Comparison of ENCODE assay signal across 1 cellular context in the genomic region with DNA sequence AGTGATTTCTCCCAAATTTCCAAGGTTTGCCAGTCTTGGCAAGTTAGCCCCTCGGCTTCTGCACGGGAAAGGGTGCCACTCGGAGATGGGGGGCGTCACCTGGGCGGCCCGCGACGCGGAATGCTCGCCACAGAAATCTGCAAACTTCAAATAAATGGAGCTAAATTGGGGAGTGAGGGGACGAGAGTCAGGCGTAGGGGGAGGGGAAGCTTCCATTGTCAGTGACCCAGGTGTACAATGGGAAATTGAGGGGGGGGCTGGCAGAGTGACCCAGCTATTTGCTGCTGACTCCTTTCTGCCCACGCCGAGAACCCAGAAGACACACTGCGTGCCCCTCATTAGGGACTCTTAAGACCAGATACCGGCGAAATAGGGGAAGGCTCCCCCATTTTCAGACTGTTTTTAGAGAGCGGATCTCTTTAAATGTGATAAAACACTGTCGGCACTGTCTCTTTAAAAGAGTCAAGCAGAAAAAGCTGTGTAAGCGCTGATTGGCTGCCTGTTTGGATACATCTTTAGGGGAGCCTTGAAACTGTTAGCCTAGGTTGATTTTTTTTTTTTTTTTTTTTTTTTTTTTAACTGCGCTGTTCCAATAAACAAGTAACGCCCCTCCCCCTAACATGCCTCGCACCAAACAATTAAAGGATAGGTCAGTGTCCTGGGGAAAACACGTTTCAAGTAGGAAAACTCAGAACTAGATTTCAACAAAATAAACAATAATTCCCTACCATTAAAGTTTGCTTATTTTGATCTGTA.
TF ChIP-seq lines count a peak whose summit lies in the region.

No MANE protein-coding gene starts in this region.

TF ChIP-seq in K562, 482 proteins besides CTCF, POLR2A, EP300 and RAD21 (continued from another document and continues in another):
- TF ChIP-seq FOXA3 (CRISPR knock-in tag; conservative IDR thresholded peaks at IDR 0.05 in 1 of 2, IDR thresholded peaks at IDR 0.05 in 1 of 2) (peak; percentile 30 to 47; a peak in 1 of 4 replicates), CHCHD3 (CRISPR knock-in tag; IDR thresholded peaks at IDR 0.05) (no peak), HMG20B (CRISPR knock-in tag; IDR thresholded peaks at IDR 0.05) (no peak), ATF7 (IDR thresholded peaks at IDR 0.05) (peak; percentile 75; the same call in 1 of the 2 replicates), CREB1 (IDR thresholded peaks at IDR 0.05) (no peak; the same call in 1 of the 2 replicates), CREB1 (CRISPR knock-in tag; IDR thresholded peaks at IDR 0.05) (no peak), ZBTB7A (IDR thresholded peaks at IDR 0.05; ENCODE audit: borderline replicate concordance, control insufficient read depth, low read depth, low read length) (peak; percentile 77; the same call in 1 of the 2 replicates), MCM2 (IDR thresholded peaks at IDR 0.05; ENCODE audit: low read depth) (no peak), SP2 (IDR thresholded peaks at IDR 0.05; ENCODE audit: extremely low read depth, low read depth, low read length, poor library complexity, severe bottlenecking) (no peak), NR2C1 (IDR thresholded peaks at IDR 0.05) (0 out of 2 replicates have a peak, but pooled peaks have one; percentile 33), NR2C1 (tag; IDR thresholded peaks at IDR 0.05) (0 out of 2 replicates have a peak, but pooled peaks have one; percentile 8), ZNF282 (CRISPR knock-in tag; IDR thresholded peaks at IDR 0.05) (no peak), PURB (CRISPR knock-in tag; IDR thresholded peaks at IDR 0.05; ENCODE audit: low read depth) (no peak), GTF2E2 (tag; IDR thresholded peaks at IDR 0.05) (no peak), RUNX1 (IDR thresholded peaks at IDR 0.05; ENCODE audit: low read depth) (no peak), ZNF197 (CRISPR knock-in tag; IDR thresholded peaks at IDR 0.05; ENCODE audit: low read depth) (0 out of 2 replicates have a peak, but pooled peaks have one; percentile 80), TCF7 (IDR thresholded peaks at IDR 0.05; ENCODE audit: borderline replicate concordance) (no peak), ZNF583 (CRISPR knock-in tag; IDR thresholded peaks at IDR 0.05) (no peak), HSF4 (CRISPR knock-in tag; IDR thresholded peaks at IDR 0.05; ENCODE audit: borderline replicate concordance) (no peak), HDAC2 (IDR thresholded peaks at IDR 0.05) (peak; percentile 74)
- TF ChIP-seq, protein P1, sequence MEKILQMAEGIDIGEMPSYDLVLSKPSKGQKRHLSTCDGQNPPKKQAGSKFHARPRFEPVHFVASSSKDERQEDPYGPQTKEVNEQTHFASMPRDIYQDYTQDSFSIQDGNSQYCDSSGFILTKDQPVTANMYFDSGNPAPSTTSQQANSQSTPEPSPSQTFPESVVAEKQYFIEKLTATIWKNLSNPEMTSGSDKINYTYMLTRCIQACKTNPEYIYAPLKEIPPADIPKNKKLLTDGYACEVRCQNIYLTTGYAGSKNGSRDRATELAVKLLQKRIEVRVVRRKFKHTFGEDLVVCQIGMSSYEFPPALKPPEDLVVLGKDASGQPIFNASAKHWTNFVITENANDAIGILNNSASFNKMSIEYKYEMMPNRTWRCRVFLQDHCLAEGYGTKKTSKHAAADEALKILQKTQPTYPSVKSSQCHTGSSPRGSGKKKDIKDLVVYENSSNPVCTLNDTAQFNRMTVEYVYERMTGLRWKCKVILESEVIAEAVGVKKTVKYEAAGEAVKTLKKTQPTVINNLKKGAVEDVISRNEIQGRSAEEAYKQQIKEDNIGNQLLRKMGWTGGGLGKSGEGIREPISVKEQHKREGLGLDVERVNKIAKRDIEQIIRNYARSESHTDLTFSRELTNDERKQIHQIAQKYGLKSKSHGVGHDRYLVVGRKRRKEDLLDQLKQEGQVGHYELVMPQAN (IDR thresholded peaks at IDR 0.05; ENCODE audit: borderline replicate concordance), result peak; percentile 49; the same call in 1 of the 2 replicates
- TF ChIP-seq, protein P2, sequence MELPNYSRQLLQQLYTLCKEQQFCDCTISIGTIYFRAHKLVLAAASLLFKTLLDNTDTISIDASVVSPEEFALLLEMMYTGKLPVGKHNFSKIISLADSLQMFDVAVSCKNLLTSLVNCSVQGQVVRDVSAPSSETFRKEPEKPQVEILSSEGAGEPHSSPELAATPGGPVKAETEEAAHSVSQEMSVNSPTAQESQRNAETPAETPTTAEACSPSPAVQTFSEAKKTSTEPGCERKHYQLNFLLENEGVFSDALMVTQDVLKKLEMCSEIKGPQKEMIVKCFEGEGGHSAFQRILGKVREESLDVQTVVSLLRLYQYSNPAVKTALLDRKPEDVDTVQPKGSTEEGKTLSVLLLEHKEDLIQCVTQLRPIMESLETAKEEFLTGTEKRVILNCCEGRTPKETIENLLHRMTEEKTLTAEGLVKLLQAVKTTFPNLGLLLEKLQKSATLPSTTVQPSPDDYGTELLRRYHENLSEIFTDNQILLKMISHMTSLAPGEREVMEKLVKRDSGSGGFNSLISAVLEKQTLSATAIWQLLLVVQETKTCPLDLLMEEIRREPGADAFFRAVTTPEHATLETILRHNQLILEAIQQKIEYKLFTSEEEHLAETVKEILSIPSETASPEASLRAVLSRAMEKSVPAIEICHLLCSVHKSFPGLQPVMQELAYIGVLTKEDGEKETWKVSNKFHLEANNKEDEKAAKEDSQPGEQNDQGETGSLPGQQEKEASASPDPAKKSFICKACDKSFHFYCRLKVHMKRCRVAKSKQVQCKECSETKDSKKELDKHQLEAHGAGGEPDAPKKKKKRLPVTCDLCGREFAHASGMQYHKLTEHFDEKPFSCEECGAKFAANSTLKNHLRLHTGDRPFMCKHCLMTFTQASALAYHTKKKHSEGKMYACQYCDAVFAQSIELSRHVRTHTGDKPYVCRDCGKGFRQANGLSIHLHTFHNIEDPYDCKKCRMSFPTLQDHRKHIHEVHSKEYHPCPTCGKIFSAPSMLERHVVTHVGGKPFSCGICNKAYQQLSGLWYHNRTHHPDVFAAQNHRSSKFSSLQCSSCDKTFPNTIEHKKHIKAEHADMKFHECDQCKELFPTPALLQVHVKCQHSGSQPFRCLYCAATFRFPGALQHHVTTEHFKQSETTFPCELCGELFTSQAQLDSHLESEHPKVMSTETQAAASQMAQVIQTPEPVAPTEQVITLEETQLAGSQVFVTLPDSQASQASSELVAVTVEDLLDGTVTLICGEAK (IDR thresholded peaks at IDR 0.05), result peak; percentile 91
- TF ChIP-seq, protein P2 (CRISPR knock-in tag; IDR thresholded peaks at IDR 0.05), result peak; percentile 89
- TF ChIP-seq, protein P3, sequence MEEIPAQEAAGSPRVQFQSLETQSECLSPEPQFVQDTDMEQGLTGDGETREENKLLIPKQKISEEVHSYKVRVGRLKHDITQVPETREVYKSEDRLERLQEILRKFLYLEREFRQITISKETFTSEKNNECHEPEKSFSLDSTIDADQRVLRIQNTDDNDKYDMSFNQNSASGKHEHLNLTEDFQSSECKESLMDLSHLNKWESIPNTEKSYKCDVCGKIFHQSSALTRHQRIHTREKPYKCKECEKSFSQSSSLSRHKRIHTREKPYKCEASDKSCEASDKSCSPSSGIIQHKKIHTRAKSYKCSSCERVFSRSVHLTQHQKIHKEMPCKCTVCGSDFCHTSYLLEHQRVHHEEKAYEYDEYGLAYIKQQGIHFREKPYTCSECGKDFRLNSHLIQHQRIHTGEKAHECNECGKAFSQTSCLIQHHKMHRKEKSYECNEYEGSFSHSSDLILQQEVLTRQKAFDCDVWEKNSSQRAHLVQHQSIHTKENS (CRISPR knock-in tag; IDR thresholded peaks at IDR 0.05), result no peak
- TF ChIP-seq, protein P4, sequence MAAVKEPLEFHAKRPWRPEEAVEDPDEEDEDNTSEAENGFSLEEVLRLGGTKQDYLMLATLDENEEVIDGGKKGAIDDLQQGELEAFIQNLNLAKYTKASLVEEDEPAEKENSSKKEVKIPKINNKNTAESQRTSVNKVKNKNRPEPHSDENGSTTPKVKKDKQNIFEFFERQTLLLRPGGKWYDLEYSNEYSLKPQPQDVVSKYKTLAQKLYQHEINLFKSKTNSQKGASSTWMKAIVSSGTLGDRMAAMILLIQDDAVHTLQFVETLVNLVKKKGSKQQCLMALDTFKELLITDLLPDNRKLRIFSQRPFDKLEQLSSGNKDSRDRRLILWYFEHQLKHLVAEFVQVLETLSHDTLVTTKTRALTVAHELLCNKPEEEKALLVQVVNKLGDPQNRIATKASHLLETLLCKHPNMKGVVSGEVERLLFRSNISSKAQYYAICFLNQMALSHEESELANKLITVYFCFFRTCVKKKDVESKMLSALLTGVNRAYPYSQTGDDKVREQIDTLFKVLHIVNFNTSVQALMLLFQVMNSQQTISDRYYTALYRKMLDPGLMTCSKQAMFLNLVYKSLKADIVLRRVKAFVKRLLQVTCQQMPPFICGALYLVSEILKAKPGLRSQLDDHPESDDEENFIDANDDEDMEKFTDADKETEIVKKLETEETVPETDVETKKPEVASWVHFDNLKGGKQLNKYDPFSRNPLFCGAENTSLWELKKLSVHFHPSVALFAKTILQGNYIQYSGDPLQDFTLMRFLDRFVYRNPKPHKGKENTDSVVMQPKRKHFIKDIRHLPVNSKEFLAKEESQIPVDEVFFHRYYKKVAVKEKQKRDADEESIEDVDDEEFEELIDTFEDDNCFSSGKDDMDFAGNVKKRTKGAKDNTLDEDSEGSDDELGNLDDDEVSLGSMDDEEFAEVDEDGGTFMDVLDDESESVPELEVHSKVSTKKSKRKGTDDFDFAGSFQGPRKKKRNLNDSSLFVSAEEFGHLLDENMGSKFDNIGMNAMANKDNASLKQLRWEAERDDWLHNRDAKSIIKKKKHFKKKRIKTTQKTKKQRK (IDR thresholded peaks at IDR 0.05; ENCODE audit: borderline replicate concordance, low read depth, low read length), result no peak
- TF ChIP-seq, protein P5, sequence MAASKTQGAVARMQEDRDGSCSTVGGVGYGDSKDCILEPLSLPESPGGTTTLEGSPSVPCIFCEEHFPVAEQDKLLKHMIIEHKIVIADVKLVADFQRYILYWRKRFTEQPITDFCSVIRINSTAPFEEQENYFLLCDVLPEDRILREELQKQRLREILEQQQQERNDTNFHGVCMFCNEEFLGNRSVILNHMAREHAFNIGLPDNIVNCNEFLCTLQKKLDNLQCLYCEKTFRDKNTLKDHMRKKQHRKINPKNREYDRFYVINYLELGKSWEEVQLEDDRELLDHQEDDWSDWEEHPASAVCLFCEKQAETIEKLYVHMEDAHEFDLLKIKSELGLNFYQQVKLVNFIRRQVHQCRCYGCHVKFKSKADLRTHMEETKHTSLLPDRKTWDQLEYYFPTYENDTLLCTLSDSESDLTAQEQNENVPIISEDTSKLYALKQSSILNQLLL (CRISPR knock-in tag; IDR thresholded peaks at IDR 0.05; ENCODE audit: borderline replicate concordance), result no peak
- TF ChIP-seq, protein P6, sequence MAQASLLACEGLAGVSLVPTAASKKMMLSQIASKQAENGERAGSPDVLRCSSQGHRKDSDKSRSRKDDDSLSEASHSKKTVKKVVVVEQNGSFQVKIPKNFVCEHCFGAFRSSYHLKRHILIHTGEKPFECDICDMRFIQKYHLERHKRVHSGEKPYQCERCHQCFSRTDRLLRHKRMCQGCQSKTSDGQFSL (CRISPR knock-in tag; IDR thresholded peaks at IDR 0.05), result peak; percentile 87
- TF ChIP-seq, protein P6 (tag; IDR thresholded peaks at IDR 0.05), result peak in 1 of 2 experiments; percentile 90; a peak in 2 of 4 replicates
- TF ChIP-seq, protein P7, sequence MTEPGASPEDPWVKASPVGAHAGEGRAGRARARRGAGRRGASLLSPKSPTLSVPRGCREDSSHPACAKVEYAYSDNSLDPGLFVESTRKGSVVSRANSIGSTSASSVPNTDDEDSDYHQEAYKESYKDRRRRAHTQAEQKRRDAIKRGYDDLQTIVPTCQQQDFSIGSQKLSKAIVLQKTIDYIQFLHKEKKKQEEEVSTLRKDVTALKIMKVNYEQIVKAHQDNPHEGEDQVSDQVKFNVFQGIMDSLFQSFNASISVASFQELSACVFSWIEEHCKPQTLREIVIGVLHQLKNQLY (CRISPR knock-in tag; conservative IDR thresholded peaks at IDR 0.05), result no peak
- TF ChIP-seq, protein P8, sequence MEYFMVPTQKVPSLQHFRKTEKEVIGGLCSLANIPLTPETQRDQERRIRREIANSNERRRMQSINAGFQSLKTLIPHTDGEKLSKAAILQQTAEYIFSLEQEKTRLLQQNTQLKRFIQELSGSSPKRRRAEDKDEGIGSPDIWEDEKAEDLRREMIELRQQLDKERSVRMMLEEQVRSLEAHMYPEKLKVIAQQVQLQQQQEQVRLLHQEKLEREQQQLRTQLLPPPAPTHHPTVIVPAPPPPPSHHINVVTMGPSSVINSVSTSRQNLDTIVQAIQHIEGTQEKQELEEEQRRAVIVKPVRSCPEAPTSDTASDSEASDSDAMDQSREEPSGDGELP (CRISPR knock-in tag; IDR thresholded peaks at IDR 0.05; ENCODE audit: borderline replicate concordance), result peak; percentile 52; the same call in 1 of the 2 replicates
- TF ChIP-seq, protein P9, sequence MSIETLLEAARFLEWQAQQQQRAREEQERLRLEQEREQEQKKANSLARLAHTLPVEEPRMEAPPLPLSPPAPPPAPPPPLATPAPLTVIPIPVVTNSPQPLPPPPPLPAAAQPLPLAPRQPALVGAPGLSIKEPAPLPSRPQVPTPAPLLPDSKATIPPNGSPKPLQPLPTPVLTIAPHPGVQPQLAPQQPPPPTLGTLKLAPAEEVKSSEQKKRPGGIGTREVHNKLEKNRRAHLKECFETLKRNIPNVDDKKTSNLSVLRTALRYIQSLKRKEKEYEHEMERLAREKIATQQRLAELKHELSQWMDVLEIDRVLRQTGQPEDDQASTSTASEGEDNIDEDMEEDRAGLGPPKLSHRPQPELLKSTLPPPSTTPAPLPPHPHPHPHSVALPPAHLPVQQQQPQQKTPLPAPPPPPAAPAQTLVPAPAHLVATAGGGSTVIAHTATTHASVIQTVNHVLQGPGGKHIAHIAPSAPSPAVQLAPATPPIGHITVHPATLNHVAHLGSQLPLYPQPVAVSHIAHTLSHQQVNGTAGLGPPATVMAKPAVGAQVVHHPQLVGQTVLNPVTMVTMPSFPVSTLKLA (conservative IDR thresholded peaks at IDR 0.05), result peak; percentile 47 to 76
